ENCODE assay signal across 8 cellular contexts in the genomic region with DNA sequence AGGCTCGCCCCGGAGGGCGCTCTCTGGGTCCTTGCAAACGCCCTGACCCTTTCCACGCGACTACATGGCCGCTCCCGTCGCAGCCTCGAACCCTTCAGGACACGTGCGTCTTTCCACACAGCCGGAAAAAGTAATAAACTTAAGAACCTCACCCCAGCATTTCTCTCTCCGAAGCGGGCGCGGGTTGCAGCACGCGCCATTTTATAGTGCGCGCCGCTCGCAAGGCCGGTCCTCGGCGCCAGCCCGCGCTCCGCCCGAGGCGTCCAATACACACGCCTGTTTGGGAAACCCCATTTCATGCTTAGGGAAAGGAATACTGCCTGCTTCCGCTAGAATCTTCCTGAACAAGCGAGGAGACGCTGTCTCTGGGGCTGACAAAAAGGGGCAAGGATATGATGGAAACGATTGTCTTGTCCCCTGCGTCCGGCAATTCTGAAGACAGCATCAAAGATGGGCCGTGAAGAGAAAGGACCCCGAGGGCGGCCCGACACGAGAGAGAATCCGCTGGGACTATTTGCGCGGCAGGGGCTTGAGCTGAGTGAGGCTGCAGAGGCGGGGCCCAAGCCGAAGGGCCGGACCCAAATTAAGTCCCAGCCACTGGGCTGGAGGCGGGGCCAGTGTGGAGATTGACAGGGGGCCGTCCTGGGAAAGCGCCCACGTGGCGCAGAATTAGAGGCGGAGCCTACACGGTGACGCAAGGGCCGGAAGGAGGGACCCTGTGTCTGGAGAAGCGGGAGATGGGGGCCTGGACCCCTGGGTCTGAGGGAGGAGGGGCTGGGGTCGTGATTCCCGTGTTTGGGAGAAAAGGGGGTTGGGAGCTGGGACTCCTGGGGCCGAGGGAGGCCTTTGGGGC. TPM values are rescaled to one million over a fixed set of nuclear protein-coding genes. Genes with fewer than 3 reads are reported as not detected.
DNase-seq lines count a peak whose midpoint lies in the region; ATAC-seq and TF ChIP-seq lines count a peak whose summit lies in the region.

No MANE protein-coding gene starts in this region.

- peak overlapping the region; percentile 99 for H3K27ac ChIP-seq in C4-2B

- no peak for TF ChIP-seq CTCF in C4-2B (conservative IDR thresholded peaks at IDR 0.05)

- DNase-seq in NCI-H748 (lab: John Stamatoyannopoulos, UW; ENCODE audit: unreplicated experiment) (peak; percentile 100), dedifferentiated amniotic fluid mesenchymal stem cell (ENCODE audit: extremely low spot score) (peak; percentile 99), left lobe of liver (ENCODE audit: low spot score) (peak; percentile 99)
- DNase-seq in activated CD4-positive, alpha-beta T cell treated with anti-CD3 and anti-CD28 coated beads, Interleukin-2, amount 50 U/mL, for 24 hours (ENCODE audit: low read depth in 1 of 2, low spot score in 1 of 2), result peak; percentile 91 to 98
- peak; percentile 99 for DNase-seq in stimulated activated CD4-positive, alpha-beta T cell treated with anti-CD3 and anti-CD28 coated beads, Interleukin-2, amount 100 ng/mL, for 24 hours

- peak; percentile 86 for ATAC-seq in GM19395 (IDR thresholded peaks at IDR 0.05; ENCODE audit: unreplicated experiment)
- peak; percentile 78 for ATAC-seq in HG03558 (IDR thresholded peaks at IDR 0.05; ENCODE audit: extremely low read depth, unreplicated experiment)
- peak; percentile 98 for ATAC-seq in left lobe of liver

RNA-seq across cellular contexts. Expression of a gene that starts 14.4 kb away (rescaled TPM):
- not detected for total RNA-seq in left lobe of liver

RNA-seq across cellular contexts. Expression of a gene that starts 18.9 kb away (rescaled TPM):
- total RNA-seq in left lobe of liver, result 0.75 TPM

RNA-seq across cellular contexts. Expression of a gene that starts 28.7 kb away (rescaled TPM):
- not detected for total RNA-seq in left lobe of liver

RNA-seq across cellular contexts. Expression of a gene that starts 34.4 kb away (rescaled TPM):
- total RNA-seq in left lobe of liver, result not detected

RNA-seq across cellular contexts. Expression of a gene that starts 50.1 kb away (rescaled TPM):
- not detected for total RNA-seq in left lobe of liver

Comparison
In these comparisons a context has a peak if more than half of its experiments do, and no peak if none do; other contexts are left out.
1. Peak in every context shown above with its lines: DNase-seq, ATAC-seq and H3K27ac ChIP-seq.